Comparison of ENCODE assay signal across 8 cellular contexts in genomic region chr11:33735426-33736147, GRCh38. TPM values are rescaled to one million over a fixed set of nuclear protein-coding genes. Genes with fewer than 3 reads are reported as not detected.
A peak's percentile ranks its signal among the peaks of the same experiment; 100 is the strongest.
DNase-seq lines count a peak whose midpoint lies in the region; ATAC-seq and TF ChIP-seq lines count a peak whose summit lies in the region.

No MANE protein-coding gene starts in this region.

- no peaks in the 10 kb centered on the region for H3K9me2 ChIP-seq in PC-3 (replicated peaks; ENCODE audit: low read length)

- H2AFZ ChIP-seq in PC-3 (ENCODE audit: low read length), result no peak overlapping the region

- intact Hi-C loops in PC-3 (cut with micrococcal nuclease), result loop anchor here (1.0 to 2.0 kb wide), 3 partner anchors 13 to 45 kb away; no protein-coding TSS in a partner anchor
- intact Hi-C loops in right cardiac atrium (cut with DNase I), result loop anchor here in 2 of 4 donors (5.0 kb wide), 1 partner anchor 43 kb away; no protein-coding TSS in a partner anchor
- intact Hi-C loops in sciatic nerve (cut with DNase I), result loop anchor here (5.0 kb wide), 1 partner anchor 33 kb away; the partner anchor contains the start of gene C11orf91

- peaks cover 47% of the 10 kb centered on the region for H3K4me1 ChIP-seq in PC-3 (ENCODE audit: insufficient read depth, low read length)
- peaks cover 16% of the 10 kb centered on the region for H3K4me1 ChIP-seq in right cardiac atrium (ENCODE audit: control insufficient read depth, insufficient read depth, low read length)

- peaks cover 60% of the 10 kb centered on the region for H3K79me2 ChIP-seq in PC-3 (ENCODE audit: low read length)

- H3K4me2 ChIP-seq in PC-3 (ENCODE audit: low read length), result peak overlapping the region; percentile 85

- H3K27ac Mint-ChIP-seq in activated naive CD8-positive, alpha-beta T cell treated with anti-CD3 and anti-CD28 coated beads, Interleukin-2, amount 50 U/mL, for 24 hours, result peak overlapping the region; percentile 72

- no peaks in the 10 kb centered on the region for H3K27me3 ChIP-seq in PC-3 (ENCODE audit: low read length)
- H3K27me3 ChIP-seq in right cardiac atrium (ENCODE audit: control insufficient read depth, insufficient read depth), result no peaks in the 10 kb centered on the region

- H3K27ac ChIP-seq in PC-3 (ENCODE audit: low read length) (peak overlapping the region; percentile 91), right cardiac atrium (ENCODE audit: low read length) (peak overlapping the region; percentile 92)

- H3K9me3 ChIP-seq in PC-3 (ENCODE audit: low read length), result no peaks in the 10 kb centered on the region
- no peaks in the 10 kb centered on the region for H3K9me3 ChIP-seq in right cardiac atrium (ENCODE audit: control insufficient read depth, low read length)

- no peaks in the 10 kb centered on the region for H3K9me3 Mint-ChIP-seq in activated naive CD8-positive, alpha-beta T cell treated with anti-CD3 and anti-CD28 coated beads, Interleukin-2, amount 50 U/mL, for 24 hours

- peaks cover 8% of the 10 kb centered on the region for H3K36me3 Mint-ChIP-seq in activated naive CD8-positive, alpha-beta T cell treated with anti-CD3 and anti-CD28 coated beads, Interleukin-2, amount 50 U/mL, for 24 hours (ENCODE audit: low read depth)

- H3K36me3 ChIP-seq in PC-3 (ENCODE audit: low read depth, low read length), result peaks cover 33% of the 10 kb centered on the region

- H3K4me3 Mint-ChIP-seq in activated naive CD8-positive, alpha-beta T cell treated with anti-CD3 and anti-CD28 coated beads, Interleukin-2, amount 50 U/mL, for 24 hours, result peak overlapping the region; percentile 84

- ATAC-seq in GM18909 (IDR thresholded peaks at IDR 0.05; ENCODE audit: poor library complexity, unreplicated experiment) (peak; percentile 57), HG03108 (IDR thresholded peaks at IDR 0.05; ENCODE audit: unreplicated experiment) (peak; percentile 44), PC-3 (peak; percentile 1; the same call in 1 of the 2 replicates), right cardiac atrium (peak; percentile 34 to 35), sciatic nerve (peak; percentile 20)
- ATAC-seq in activated naive CD8-positive, alpha-beta T cell treated with anti-CD3 and anti-CD28 coated beads, Interleukin-2, amount 50 U/mL, for 24 hours, result peak; percentile 36

- peaks cover 43% of the 10 kb centered on the region for H3K4me1 Mint-ChIP-seq in activated naive CD8-positive, alpha-beta T cell treated with anti-CD3 and anti-CD28 coated beads, Interleukin-2, amount 50 U/mL, for 24 hours

- no TSS peak for BruUV-seq in PC-3 (replicated peaks; lab: Mats Ljungman, UMichigan)

- peak overlapping the region; percentile 100 for H3K9ac ChIP-seq in PC-3 (ENCODE audit: low read length)

- peaks cover 51% of the 10 kb centered on the region for H4K20me1 ChIP-seq in PC-3 (ENCODE audit: low read length)

- CTCF ChIA-PET in PC-3 (lab: Charles Lee), result interaction anchor here (1.0 to 1.2 kb wide), 2 partner anchors 20 to 34 kb away, joined by 5 to 16 read pairs; no protein-coding TSS in a partner anchor

- WGBS in right cardiac atrium, result 2% methylated on average over 50 of the region's 50 CpGs

- POLR2A ChIA-PET in PC-3 (lab: Charles Lee; ENCODE audit: unreplicated experiment), result interaction anchor here (0.5 to 2.3 kb wide), 4 partner anchors 34 to 46 kb away, joined by 3 to 21 read pairs (median 13); partner anchors contain the start of gene C11orf91

- TF ChIP-seq CTCF in AG10803 (conservative IDR thresholded peaks at IDR 0.05; ENCODE audit: low read length) (no peak), PC-3 (conservative IDR thresholded peaks at IDR 0.05; ENCODE audit: low read depth, low read length) (no peak)

- H3K4me3 ChIP-seq in AG10803 (ENCODE audit: low read length) (peak overlapping the region; percentile 83), PC-3 (ENCODE audit: low read length) (peak overlapping the region; percentile 85), right cardiac atrium (ENCODE audit: low read length) (peak overlapping the region; percentile 85)

- H3F3A ChIP-seq in PC-3 (ENCODE audit: low read length, unreplicated experiment), result no peaks in the 10 kb centered on the region

- DNase-seq in AG10803 (ENCODE audit: low read depth) (peak; percentile 28), PC-3 (no peak), right cardiac atrium (peak; percentile 29 to 69 (median 52)), sciatic nerve (ENCODE audit: low spot score) (peak; percentile 69), putamen (ENCODE audit: low spot score) (no peak)
- peak; percentile 50 for DNase-seq in activated naive CD8-positive, alpha-beta T cell treated with anti-CD3 and anti-CD28 coated beads, Interleukin-2, amount 50 U/mL, for 24 hours

- peaks cover 17% of the 10 kb centered on the region for H3K27me3 Mint-ChIP-seq in activated naive CD8-positive, alpha-beta T cell treated with anti-CD3 and anti-CD28 coated beads, Interleukin-2, amount 50 U/mL, for 24 hours

RNA-seq across cellular contexts. Expression of gene CD59, which starts 0.6 kb away (rescaled TPM):
- total RNA-seq in PC-3 (2014; rRNA removed), result 134 and 170 TPM in 2 replicates
- total RNA-seq in right cardiac atrium, result 100 to 1,000 TPM; 619 to 780 (median 669) TPM
- polyA plus RNA-seq in right cardiac atrium, result 245 TPM
- total RNA-seq in sciatic nerve, result 679 TPM

RNA-seq across cellular contexts. Expression of gene C11orf91, which starts 35.0 kb away (rescaled TPM):
- total RNA-seq in PC-3 (2014; rRNA removed) (1.0 TPM in 1 of 2 replicates, not detected in the other), right cardiac atrium (1 to 10 TPM in 1 of 4 donors, not detected in 3; 1.9 TPM), sciatic nerve (not detected)
- not detected for polyA plus RNA-seq in right cardiac atrium

RNA-seq across cellular contexts. Expression of gene FBXO3, which starts 38.7 kb away (rescaled TPM):
- total RNA-seq in PC-3 (2014; rRNA removed) (20.2 and 22.5 TPM in 2 replicates), right cardiac atrium (10 to 100 TPM; 30.2 to 40.8 (median 39.2) TPM), sciatic nerve (39.2 TPM)
- 27.3 TPM for polyA plus RNA-seq in right cardiac atrium

Comparison
In these comparisons a context has a peak if more than half of its experiments do, and no peak if none do; other contexts are left out.
1. DNase-seq: peak in AG10803 (single experiment), activated naive CD8-positive, alpha-beta T cell treated with anti-CD3 and anti-CD28 coated beads, Interleukin-2, amount 50 U/mL, for 24 hours (single experiment), right cardiac atrium (3 of 3) and sciatic nerve (single experiment); none in PC-3 (single experiment) and putamen (single experiment).
2. ATAC-seq: peak in every context shown above with its lines; median percentile 57 in GM18909; 44 in HG03108; 36 in activated naive CD8-positive, alpha-beta T cell treated with anti-CD3 and anti-CD28 coated beads, Interleukin-2, amount 50 U/mL, for 24 hours; 34 in right cardiac atrium; 20 in sciatic nerve; 1 in PC-3.
3. Peak in every context shown above with its lines, with median percentiles within 50 percentile points of each other: H3K4me3 ChIP-seq.